1 cellular context compared by ENCODE assay signal in genomic region chr20:64189530-64189966, GRCh38.
TF ChIP-seq lines count a peak whose summit lies in the region.

No MANE protein-coding gene starts in this region.

TF ChIP-seq in HepG2, 621 proteins besides CTCF, POLR2A, EP300 and RAD21 (continued from another document):
- TF ChIP-seq HMGXB4 (CRISPR knock-in tag; IDR thresholded peaks at IDR 0.05; ENCODE audit: borderline replicate concordance in 1 of 2, low read depth in 1 of 2) (peak; percentile 4 to 65; a peak in 3 of 4 replicates), ZFP82 (CRISPR knock-in tag; IDR thresholded peaks at IDR 0.05; ENCODE audit: borderline replicate concordance) (0 out of 2 replicates have a peak, but pooled peaks have one; percentile 12), ATF2 (CRISPR knock-in tag; IDR thresholded peaks at IDR 0.05) (0 out of 2 replicates have a peak, but pooled peaks have one; percentile 7), IKZF5 (CRISPR knock-in tag; IDR thresholded peaks at IDR 0.05) (0 out of 2 replicates have a peak, but pooled peaks have one; percentile 30), POLR2G (IDR thresholded peaks at IDR 0.05; ENCODE audit: low read depth, low read length) (peak; percentile 65), MXD3 (CRISPR knock-in tag; IDR thresholded peaks at IDR 0.05) (no peak), ZNF235 (CRISPR knock-in tag; IDR thresholded peaks at IDR 0.05; ENCODE audit: borderline replicate concordance) (no peak), ZNF383 (CRISPR knock-in tag; IDR thresholded peaks at IDR 0.05; ENCODE audit: borderline replicate concordance) (0 out of 2 replicates have a peak, but pooled peaks have one; percentile 21), PAXIP1 (CRISPR knock-in tag; conservative IDR thresholded peaks at IDR 0.05) (peak; percentile 24; the same call in 1 of the 2 replicates), AHDC1 (CRISPR knock-in tag; IDR thresholded peaks at IDR 0.05; ENCODE audit: borderline replicate concordance) (0 out of 2 replicates have a peak, but pooled peaks have one; percentile 18), TCF7 (IDR thresholded peaks at IDR 0.05; ENCODE audit: low read depth) (no peak), ASH2L (IDR thresholded peaks at IDR 0.05; ENCODE audit: insufficient read length, low read depth, low read length) (peak; percentile 100), RAD51 (IDR thresholded peaks at IDR 0.05; ENCODE audit: borderline replicate concordance) (no peak), ZMAT5 (CRISPR knock-in tag; IDR thresholded peaks at IDR 0.05; ENCODE audit: borderline replicate concordance, low read depth) (no peak), ZNF891 (CRISPR knock-in tag; IDR thresholded peaks at IDR 0.05) (0 out of 2 replicates have a peak, but pooled peaks have one; percentile 42), BRCA1 (CRISPR knock-in tag; IDR thresholded peaks at IDR 0.05) (peak; percentile 10; the same call in 1 of the 2 replicates), TBL1XR1 (IDR thresholded peaks at IDR 0.05; ENCODE audit: borderline replicate concordance, low read length, partially characterized antibody) (no peak), ARID5B (CRISPR knock-in tag; IDR thresholded peaks at IDR 0.05) (peak; percentile 2; the same call in 1 of the 2 replicates), HNF4A (CRISPR knock-in tag; IDR thresholded peaks at IDR 0.05) (no peak), ZNF788 (CRISPR knock-in tag; IDR thresholded peaks at IDR 0.05; ENCODE audit: borderline replicate concordance) (peak; percentile 13; the same call in 1 of the 2 replicates)
